ENCODE assay signal across 8 cellular contexts in genomic region chr3:38521391-38521987, GRCh38. TPM values are rescaled to one million over a fixed set of nuclear protein-coding genes. Genes with fewer than 3 reads are reported as not detected.
DNase-seq lines count a peak whose midpoint lies in the region; ATAC-seq, FAIRE-seq and TF ChIP-seq lines count a peak whose summit lies in the region.

No MANE protein-coding gene starts in this region.

- no peak for TF ChIP-seq POLR2A in HepG2 (IDR thresholded peaks at IDR 0.05; ENCODE audit: insufficient read depth in 1 of 2, low read depth in 2 of 2, low read length in 2 of 2)

- POLR2A ChIA-PET in HepG2 (lab: Yijun Ruan, JAX) = no interaction called here

- intact Hi-C loops in HepG2 (cut with micrococcal nuclease; ENCODE audit: unreplicated experiment) = loop anchor here (1.0 kb wide), 3 partner anchors 130 to 141 kb away; no protein-coding TSS in a partner anchor

- TF ChIP-seq RAD21 in HepG2 (CRISPR knock-in tag; IDR thresholded peaks at IDR 0.05) = peak; percentile 64

- CTCF ChIA-PET in HepG2 (lab: Yijun Ruan, JAX; ENCODE audit: low intra/inter-chr PET ratio, low total read pairs) = interaction anchor here (1.0 to 2.7 kb wide), 7 partner anchors 25 to 510 kb away, joined by 3 to 15 read pairs (median 7); partner anchors contain the start of gene EXOG

- TF ChIP-seq CTCF in HepG2 (CRISPR knock-in tag; IDR thresholded peaks at IDR 0.05) = peak; percentile 87

- H3K4me3 ChIP-seq in HepG2 (replicated peaks in 1 of 3; ENCODE audit: insufficient read depth in 1 of 3, low read depth in 2 of 3, low read length in 3 of 3) = no peak overlapping the region

- H3K9ac ChIP-seq in HepG2 (ENCODE audit: insufficient read depth, low read depth, low read length) = no peak overlapping the region

- H3K9me3 ChIP-seq in HepG2 (ENCODE audit: low read length) = no peaks in the 10 kb centered on the region

- no peaks in the 10 kb centered on the region for H3K79me2 ChIP-seq in HepG2 (ENCODE audit: insufficient read depth, low read length)

- no peak overlapping the region for H3K4me2 ChIP-seq in HepG2 (ENCODE audit: low read depth, low read length)

- no peak for TF ChIP-seq EP300 in HepG2 (IDR thresholded peaks at IDR 0.05; ENCODE audit: low read depth in 2 of 2, low read length in 2 of 2)
- TF ChIP-seq EP300 in HepG2 (CRISPR knock-in tag; IDR thresholded peaks at IDR 0.05; ENCODE audit: borderline replicate concordance) = no peak

- WGBS in HepG2 (ENCODE audit: low lambda C conversion rate) = 5% methylated on average over 5 of the region's 5 CpGs

- ATAC-seq in HG02759 (IDR thresholded peaks at IDR 0.05; ENCODE audit: unreplicated experiment) (peak; percentile 60), HepG2 (peak; percentile 68), HG02588 (IDR thresholded peaks at IDR 0.05; ENCODE audit: unreplicated experiment) (no peak)

- BruUV-seq in HepG2 (replicated peaks; lab: Mats Ljungman, UMichigan) = no TSS peak

- in situ Hi-C loops in HepG2 (cut with HindIII; ENCODE audit: extremely low pct_ligation_motif_present, low pct_unique_long_range_greater_than_20kb) = no loop called here

- peak; percentile 87 for FAIRE-seq in HepG2 (lab: Jason Lieb, UNC)

- H3K27ac ChIP-seq in HepG2 (ENCODE audit: extremely low read length, insufficient read depth, low read length) = no peak overlapping the region

- no peaks in the 10 kb centered on the region for H3K27me3 ChIP-seq in HepG2 (ENCODE audit: control insufficient read depth in 1 of 2, insufficient read depth in 2 of 2, low read length in 2 of 2)

- H3K4me1 ChIP-seq in HepG2 (ENCODE audit: insufficient read depth, low read length) = no peaks in the 10 kb centered on the region

- no peak overlapping the region for H2AFZ ChIP-seq in HepG2 (ENCODE audit: low read length)

- H3K36me3 ChIP-seq in HepG2 (replicated peaks in 1 of 2; ENCODE audit: control insufficient read depth in 1 of 2, insufficient read depth in 2 of 2, low read length in 2 of 2) = peaks cover 3 to 16% of the 10 kb centered on the region in 2 experiments; a peak in 3 of 5 replicates

- DNase-seq in DMS 273 (lab: John Stamatoyannopoulos, UW; ENCODE audit: unreplicated experiment) = peak; percentile 77
- peak; percentile 54 for DNase-seq in NCI-H460 (ENCODE audit: extremely low read depth, low read depth)
- peak; percentile 47 to 64 for DNase-seq in activated CD4-positive, alpha-beta T cell treated with anti-CD3 and anti-CD28 coated beads for 4 hours
- peak; percentile 66 for DNase-seq in dedifferentiated amniotic fluid mesenchymal stem cell (ENCODE audit: extremely low spot score)
- peak; percentile 56 for DNase-seq in HepG2 (ENCODE audit: low spot score)
- peak; percentile 17 to 36 (median 28) for DNase-seq in stimulated activated CD4-positive, alpha-beta T cell treated with anti-CD3 and anti-CD28 coated beads, TNF-alpha, amount 100 ng/mL, for 48 hours (ENCODE audit: low read depth in 3 of 3)

- H4K20me1 ChIP-seq in HepG2 (ENCODE audit: insufficient read depth, low read length) = no peaks in the 10 kb centered on the region

TF ChIP-seq in HepG2, 621 proteins besides CTCF, POLR2A, EP300 and RAD21:
- no peak for TF ChIP-seq NFYB (CRISPR knock-in tag; IDR thresholded peaks at IDR 0.05)
- 0 out of 2 replicates have a peak, but pooled peaks have one; percentile 6 for TF ChIP-seq FOXA3 (CRISPR knock-in tag; IDR thresholded peaks at IDR 0.05)
- TF ChIP-seq STAG1 (CRISPR knock-in tag; IDR thresholded peaks at IDR 0.05) = peak; percentile 72
- peak in 1 of 2 experiments; percentile 37; a peak in 1 of 4 replicates for TF ChIP-seq HMGXB4 (CRISPR knock-in tag; IDR thresholded peaks at IDR 0.05; ENCODE audit: borderline replicate concordance in 1 of 2, low read depth in 1 of 2)
- no peak for TF ChIP-seq ZBTB37 (CRISPR knock-in tag; IDR thresholded peaks at IDR 0.05)
- TF ChIP-seq SMC3 (IDR thresholded peaks at IDR 0.05; ENCODE audit: low read length) = peak; percentile 84
TF ChIP-seq in HepG2: peak in this region for 4.

RNA-seq across cellular contexts. Expression of gene EXOG, which starts 25.3 kb away (rescaled TPM):
- 6.2 and 7.6 TPM in 2 replicates for total RNA-seq in NCI-H460 (2014; rRNA removed; shearing (Covaris generic))
- polyA plus RNA-seq in NCI-H460 (2014; cell fraction: nucleus; rRNA removed) = 24.0 and 29.4 TPM in 2 replicates
- 7.2 and 9.5 TPM in 2 replicates for total RNA-seq in HepG2 (2016; rRNA removed; fragmentation: Illumina TruSeq; extraction: Trizol)
- total RNA-seq in HepG2 (2016; cell fraction: cytosol; rRNA removed; fragmentation: Illumina TruSeq; extraction: Trizol; ENCODE audit: low read depth) = 2.4 and 3.2 TPM in 2 replicates
- 9.4 and 10.0 TPM in 2 replicates for total RNA-seq in HepG2 (2016; cell fraction: insoluble cytoplasmic fraction; rRNA removed; fragmentation: Illumina TruSeq; extraction: Trizol)
- 4.3 and 4.9 TPM in 2 replicates for total RNA-seq in HepG2 (2016; cell fraction: membrane; rRNA removed; fragmentation: Illumina TruSeq; extraction: Trizol)
- 11.9 and 12.3 TPM in 2 replicates for total RNA-seq in HepG2 (2016; cell fraction: nucleus; rRNA removed; fragmentation: Illumina TruSeq; extraction: Trizol)
- polyA plus RNA-seq in HepG2 (2011; rRNA removed) = 5.5 TPM in 2 replicates
- 2.0 and 3.0 TPM in 2 replicates for polyA plus RNA-seq in HepG2 (2011; cell fraction: cytosol; rRNA removed)
- 11.4 and 19.7 TPM in 2 replicates for polyA plus RNA-seq in HepG2 (2011; cell fraction: nucleus; rRNA removed)
- polyA plus RNA-seq in HepG2 (2012) = 3.4 and 5.4 TPM in 2 replicates
- 0.79 and 1.1 TPM in 2 replicates for polyA plus RNA-seq in HepG2 (2016; cell fraction: cytosol; fragmentation: Illumina TruSeq; extraction: Trizol; ENCODE audit: low read depth)
- 8.8 and 9.2 TPM in 2 replicates for polyA plus RNA-seq in HepG2 (2016; cell fraction: insoluble cytoplasmic fraction; fragmentation: Illumina TruSeq; extraction: Trizol; ENCODE audit: low read depth)
- 2.3 and 2.8 TPM in 2 replicates for polyA plus RNA-seq in HepG2 (2016; cell fraction: membrane; fragmentation: Illumina TruSeq; extraction: Trizol; ENCODE audit: low read depth)
- 25.1 and 25.9 TPM in 2 replicates for polyA plus RNA-seq in HepG2 (2016; cell fraction: nucleus; fragmentation: Illumina TruSeq; extraction: Trizol; ENCODE audit: insufficient read depth, low read depth)
- 5.4 and 6.5 TPM in 2 replicates for polyA minus RNA-seq in HepG2 (2011; rRNA and poly(A)+ RNA removed; ENCODE audit: low replicate concordance)
- 1.8 and 2.0 TPM in 2 replicates for polyA minus RNA-seq in HepG2 (2011; cell fraction: cytosol; rRNA and poly(A)+ RNA removed)
- polyA minus RNA-seq in HepG2 (2011; cell fraction: nucleus; rRNA and poly(A)+ RNA removed) = 15.5 and 17.5 TPM in 2 replicates
